Comparison of ENCODE assay signal across 8 cellular contexts in the genomic region with DNA sequence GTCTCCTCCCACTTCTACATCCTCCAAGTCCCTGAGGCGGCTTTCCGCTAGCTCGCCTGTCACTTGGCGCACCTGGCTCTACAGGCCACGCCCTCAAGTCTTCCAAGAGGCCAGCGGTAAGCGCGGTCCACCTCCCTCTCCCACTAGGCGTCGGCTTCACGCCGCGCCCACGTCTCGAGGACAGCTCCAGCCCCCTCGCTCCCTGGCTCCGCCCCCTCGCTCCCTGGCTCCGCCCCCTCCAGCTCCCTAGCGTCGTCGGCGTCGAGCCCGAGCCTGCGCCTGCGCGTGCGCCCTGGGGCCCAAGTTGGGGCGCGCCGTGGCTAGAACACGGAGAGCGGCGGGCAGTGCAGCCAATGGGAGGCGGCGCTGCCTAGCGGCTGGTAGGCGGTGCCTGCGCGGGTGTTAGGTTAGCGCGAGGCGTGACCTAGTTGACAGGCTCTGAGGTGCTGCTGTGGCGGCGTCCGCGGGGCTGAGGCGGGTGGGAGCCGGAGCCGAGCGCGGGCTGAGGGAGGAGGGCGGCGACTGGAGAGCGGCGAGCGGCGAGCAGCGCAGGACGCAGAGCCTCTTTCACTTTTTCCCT. TPM values are rescaled to one million over a fixed set of nuclear protein-coding genes. Genes with fewer than 3 reads are reported as not detected.
DNase-seq lines count a peak whose midpoint lies in the region; ATAC-seq and TF ChIP-seq lines count a peak whose summit lies in the region.

A gene (plus strand): TSS at position 431 of the 580 bp plus-strand sequence.

- no peak for TF ChIP-seq RAD21 in liver (IDR thresholded peaks at IDR 0.05)

- TF ChIP-seq CTCF in VCaP (conservative IDR thresholded peaks at IDR 0.05) (0 out of 2 replicates have a peak, but pooled peaks have one; percentile 8), liver (IDR thresholded peaks at IDR 0.05; ENCODE audit: low read depth, low read length, missing input control) (no peak)

- peak within 1 kb of the TSS in 1 of 2 donors; percentile 28 for H3K9ac ChIP-seq in liver (ENCODE audit: low read depth in 1 of 2, low read length in 2 of 2)

- H3K36me3 ChIP-seq in ectodermal cell (ENCODE audit: control insufficient read depth, insufficient read depth, low read length) = no peaks in the 10 kb centered on the region
- no peaks in the 10 kb centered on the region for H3K36me3 ChIP-seq in liver (ENCODE audit: control insufficient read depth in 4 of 4, insufficient read depth in 3 of 4, low read depth in 1 of 4, low read length in 3 of 4)

- peak in 4 of 6 experiments; percentile 2 to 24 (median 4) for DNase-seq in stimulated activated naive CD4-positive, alpha-beta T cell (lab: John Stamatoyannopoulos, UW)
- DNase-seq in stimulated activated naive CD4-positive, alpha-beta T cell treated with Interleukin-2 at 50 U/mL for 16 hours (lab: John Stamatoyannopoulos, UW) = no peak
- peak; percentile 86 for DNase-seq in NCI-H2081 treated with DMSO at 0.1 percent for 48 hours (lab: John Stamatoyannopoulos, UW)
- peak in 3 of 4 experiments; percentile 1 to 19 (median 13) for DNase-seq in stimulated activated CD4-positive, alpha-beta T cell treated with anti-CD3 and anti-CD28 coated beads, Interleukin-1b, Interleukin-23, amount 100 ng/mL, for 24 hours (ENCODE audit: low read depth in 4 of 4, low spot score in 1 of 4)

- H3K4me1 ChIP-seq in ectodermal cell (ENCODE audit: control insufficient read depth, insufficient read depth, low read length) (no peaks in the 10 kb centered on the region), liver (ENCODE audit: control insufficient read depth in 4 of 4, insufficient read depth in 4 of 4, low read length in 3 of 4) (peaks cover 0 to 13% (median 6%) of the 10 kb centered on the region in 4 donors)

- peak within 1 kb of the TSS; percentile 62 for H3K4me3 ChIP-seq in ectodermal cell (ENCODE audit: insufficient read depth, low read depth, low read length)
- peak within 1 kb of the TSS; percentile 60 to 91 (median 78) for H3K4me3 ChIP-seq in liver (ENCODE audit: low read depth in 1 of 3, low read length in 3 of 3)

- H3K27ac ChIP-seq in VCaP (peak within 1 kb of the TSS; percentile 72), ectodermal cell (ENCODE audit: insufficient read depth, low read depth, low read length, poor library complexity, severe bottlenecking) (no peak within 1 kb of the TSS), liver (ENCODE audit: low read depth in 1 of 2, low read length in 2 of 2) (peak within 1 kb of the TSS; percentile 71 to 74)

- H3K27me3 ChIP-seq in ectodermal cell (ENCODE audit: control insufficient read depth, insufficient read depth, low read length, poor library complexity, severe bottlenecking) = peaks cover 12% of the 10 kb centered on the region
- no peaks in the 10 kb centered on the region for H3K27me3 ChIP-seq in liver (ENCODE audit: control insufficient read depth in 4 of 4, insufficient read depth in 4 of 4, low read length in 3 of 4)

- 1% methylated on average over 61 of the region's 61 CpGs for WGBS in ectodermal cell, 2 experiments
- 4% methylated on average over 61 of the region's 61 CpGs for WGBS in liver

- H3K9me3 ChIP-seq in ectodermal cell (ENCODE audit: control insufficient read depth, low read length) = no peaks in the 10 kb centered on the region
- H3K9me3 ChIP-seq in liver (ENCODE audit: control insufficient read depth in 4 of 4, low read length in 3 of 4) = peaks cover 3 to 14% (median 5%) of the 10 kb centered on the region in 4 donors

- no peak for ATAC-seq in GM21381 (IDR thresholded peaks at IDR 0.05; ENCODE audit: unreplicated experiment)

TF ChIP-seq in liver, 16 proteins besides CTCF, POLR2A, EP300 and RAD21:
- TF ChIP-seq TAF1 (conservative IDR thresholded peaks at IDR 0.05) = no peak
- TF ChIP-seq SP1 (IDR thresholded peaks at IDR 0.05) = peak; percentile 62
- peak in 1 of 2 donors; percentile 14 for TF ChIP-seq EGR1 (IDR thresholded peaks at IDR 0.05; ENCODE audit: low read depth in 2 of 2)
- TF ChIP-seq, protein P1, sequence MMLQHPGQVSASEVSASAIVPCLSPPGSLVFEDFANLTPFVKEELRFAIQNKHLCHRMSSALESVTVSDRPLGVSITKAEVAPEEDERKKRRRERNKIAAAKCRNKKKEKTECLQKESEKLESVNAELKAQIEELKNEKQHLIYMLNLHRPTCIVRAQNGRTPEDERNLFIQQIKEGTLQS (IDR thresholded peaks at IDR 0.05) = no peak
- no peak for TF ChIP-seq FOXA2 (IDR thresholded peaks at IDR 0.05)

RNA-seq across cellular contexts. Expression of the gene that starts here (rescaled TPM):
- 7.1 TPM for polyA plus RNA-seq in ectodermal cell (2013, experiment 1 of 4)
- 8.5 TPM for polyA plus RNA-seq in ectodermal cell (2013, experiment 2 of 4)
- 4.9 TPM for polyA plus RNA-seq in ectodermal cell (2013, experiment 3 of 4)
- 7.4 TPM for polyA plus RNA-seq in ectodermal cell (2013, experiment 4 of 4)
- 10 to 100 TPM in 1 of 2 donors, 1 to 10 TPM in 1; 1.4 to 10.5 TPM for total RNA-seq in liver
- polyA plus RNA-seq in liver = 1 to 10 TPM in 1 of 2 donors, under 1 TPM in 1; 0.66 to 5.2 TPM
